Comparison of ENCODE assay signal across 1 cellular context in the genomic region with DNA sequence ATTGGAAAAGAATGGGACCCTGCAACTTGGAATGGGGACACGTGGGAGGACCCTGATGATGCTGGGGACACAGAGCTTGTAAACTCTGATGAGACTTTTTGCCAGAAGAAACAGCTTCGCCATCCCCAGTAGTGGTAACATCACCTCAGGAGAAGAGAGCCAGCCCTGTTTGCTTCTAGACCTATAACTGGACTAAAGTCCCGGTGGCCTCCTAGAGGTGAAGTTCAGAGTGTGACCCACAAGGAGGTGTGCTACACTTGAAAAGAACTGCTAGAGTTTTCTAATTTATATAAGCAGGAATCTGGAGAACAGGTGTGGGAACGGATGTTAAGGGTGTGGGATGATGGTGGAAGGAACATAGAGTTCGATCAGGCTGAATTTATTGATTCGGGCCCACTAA.
TF ChIP-seq lines count a peak whose summit lies in the region.

No MANE protein-coding gene starts in this region.

TF ChIP-seq in K562, 482 proteins besides CTCF, POLR2A, EP300 and RAD21:
- TF ChIP-seq MCM5 (IDR thresholded peaks at IDR 0.05; ENCODE audit: low read depth), result no peak
- no peak for TF ChIP-seq DMBX1 (CRISPR knock-in tag; IDR thresholded peaks at IDR 0.05; ENCODE audit: borderline replicate concordance)
- TF ChIP-seq ZNF75A (CRISPR knock-in tag; IDR thresholded peaks at IDR 0.05), result no peak
- no peak for TF ChIP-seq COPS2 (conservative IDR thresholded peaks at IDR 0.05)
- no peak for TF ChIP-seq TAF7 (tag; IDR thresholded peaks at IDR 0.05)
- TF ChIP-seq RBM25 (IDR thresholded peaks at IDR 0.05; ENCODE audit: low read depth, low read length, severe bottlenecking), result no peak
- no peak for TF ChIP-seq SMAD1 (IDR thresholded peaks at IDR 0.05; ENCODE audit: low read depth, low read length, partially characterized antibody)
- TF ChIP-seq, protein P1, sequence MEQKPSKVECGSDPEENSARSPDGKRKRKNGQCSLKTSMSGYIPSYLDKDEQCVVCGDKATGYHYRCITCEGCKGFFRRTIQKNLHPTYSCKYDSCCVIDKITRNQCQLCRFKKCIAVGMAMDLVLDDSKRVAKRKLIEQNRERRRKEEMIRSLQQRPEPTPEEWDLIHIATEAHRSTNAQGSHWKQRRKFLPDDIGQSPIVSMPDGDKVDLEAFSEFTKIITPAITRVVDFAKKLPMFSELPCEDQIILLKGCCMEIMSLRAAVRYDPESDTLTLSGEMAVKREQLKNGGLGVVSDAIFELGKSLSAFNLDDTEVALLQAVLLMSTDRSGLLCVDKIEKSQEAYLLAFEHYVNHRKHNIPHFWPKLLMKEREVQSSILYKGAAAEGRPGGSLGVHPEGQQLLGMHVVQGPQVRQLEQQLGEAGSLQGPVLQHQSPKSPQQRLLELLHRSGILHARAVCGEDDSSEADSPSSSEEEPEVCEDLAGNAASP (IDR thresholded peaks at IDR 0.05), result no peak
- TF ChIP-seq EWSR1 (IDR thresholded peaks at IDR 0.05; ENCODE audit: borderline replicate concordance, low read depth, partially characterized antibody), result no peak
- TF ChIP-seq, protein P2, sequence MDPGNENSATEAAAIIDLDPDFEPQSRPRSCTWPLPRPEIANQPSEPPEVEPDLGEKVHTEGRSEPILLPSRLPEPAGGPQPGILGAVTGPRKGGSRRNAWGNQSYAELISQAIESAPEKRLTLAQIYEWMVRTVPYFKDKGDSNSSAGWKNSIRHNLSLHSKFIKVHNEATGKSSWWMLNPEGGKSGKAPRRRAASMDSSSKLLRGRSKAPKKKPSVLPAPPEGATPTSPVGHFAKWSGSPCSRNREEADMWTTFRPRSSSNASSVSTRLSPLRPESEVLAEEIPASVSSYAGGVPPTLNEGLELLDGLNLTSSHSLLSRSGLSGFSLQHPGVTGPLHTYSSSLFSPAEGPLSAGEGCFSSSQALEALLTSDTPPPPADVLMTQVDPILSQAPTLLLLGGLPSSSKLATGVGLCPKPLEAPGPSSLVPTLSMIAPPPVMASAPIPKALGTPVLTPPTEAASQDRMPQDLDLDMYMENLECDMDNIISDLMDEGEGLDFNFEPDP (CRISPR knock-in tag; IDR thresholded peaks at IDR 0.05), result no peak
- TF ChIP-seq, protein P3, sequence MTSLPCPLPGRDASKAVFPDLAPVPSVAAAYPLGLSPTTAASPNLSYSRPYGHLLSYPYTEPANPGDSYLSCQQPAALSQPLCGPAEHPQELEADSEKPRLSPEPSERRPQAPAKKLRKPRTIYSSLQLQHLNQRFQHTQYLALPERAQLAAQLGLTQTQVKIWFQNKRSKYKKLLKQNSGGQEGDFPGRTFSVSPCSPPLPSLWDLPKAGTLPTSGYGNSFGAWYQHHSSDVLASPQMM (CRISPR knock-in tag; IDR thresholded peaks at IDR 0.05), result no peak
- TF ChIP-seq, protein P4, sequence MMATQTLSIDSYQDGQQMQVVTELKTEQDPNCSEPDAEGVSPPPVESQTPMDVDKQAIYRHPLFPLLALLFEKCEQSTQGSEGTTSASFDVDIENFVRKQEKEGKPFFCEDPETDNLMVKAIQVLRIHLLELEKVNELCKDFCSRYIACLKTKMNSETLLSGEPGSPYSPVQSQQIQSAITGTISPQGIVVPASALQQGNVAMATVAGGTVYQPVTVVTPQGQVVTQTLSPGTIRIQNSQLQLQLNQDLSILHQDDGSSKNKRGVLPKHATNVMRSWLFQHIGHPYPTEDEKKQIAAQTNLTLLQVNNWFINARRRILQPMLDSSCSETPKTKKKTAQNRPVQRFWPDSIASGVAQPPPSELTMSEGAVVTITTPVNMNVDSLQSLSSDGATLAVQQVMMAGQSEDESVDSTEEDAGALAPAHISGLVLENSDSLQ (IDR thresholded peaks at IDR 0.05), result no peak
- no peak for TF ChIP-seq PHF21A (IDR thresholded peaks at IDR 0.05; ENCODE audit: borderline replicate concordance, low read depth)
- TF ChIP-seq ARID2 (IDR thresholded peaks at IDR 0.05), result no peak
